Comparison of ENCODE assay signal across 31 cellular contexts in genomic region chr4:92641409-92641808, GRCh38.
DNase-seq lines count a peak whose midpoint lies in the region; ATAC-seq, FAIRE-seq and TF ChIP-seq lines count a peak whose summit lies in the region.
"Had no signal": no experiment of that assay in that cellular context is flagged by ENCODE, and none has a peak within 500 bp of the region (broad histone marks: within the 10 kb centered on the region; RNA-seq: fewer than 3 reads in every experiment).

No MANE protein-coding gene starts in this region.

- intact Hi-C loops in HepG2 (cut with micrococcal nuclease; ENCODE audit: unreplicated experiment) (no loop called here), right lobe of liver (cut with DNase I) (no loop called here), K562 (cut with micrococcal nuclease) (no loop called here)

- H3K9me1 ChIP-seq in K562 (ENCODE audit: control insufficient read depth, insufficient read depth, low read length) = no peaks in the 10 kb centered on the region

- ATAC-seq in HepG2 (no peak), right lobe of liver (no peak), K562 (no peak), GM21390 (IDR thresholded peaks at IDR 0.05; ENCODE audit: unreplicated experiment) (no peak)
- ATAC-seq: A549; CD8-positive, alpha-beta T cell had no signal

- H3K4me2 ChIP-seq in HepG2 (ENCODE audit: low read depth, low read length) (no peak overlapping the region), K562 (ENCODE audit: insufficient read depth, low read length) (no peak overlapping the region)
- H3K4me2 ChIP-seq: A549; BLaER1; BLaER1 treated with 17β-estradiol and CSF1 and Interleukin-3, amounts not matched to agents 10 nM and 100 nM had no signal

- no peaks in the 10 kb centered on the region for H3K36me3 ChIP-seq in HepG2 (replicated peaks in 1 of 2; ENCODE audit: control insufficient read depth in 1 of 2, insufficient read depth in 2 of 2, low read length in 2 of 2)
- no peaks in the 10 kb centered on the region for H3K36me3 ChIP-seq in right lobe of liver
- H3K36me3 ChIP-seq in K562 (ENCODE audit: control insufficient read depth, insufficient read depth, low read length) = no peaks in the 10 kb centered on the region
- H3K36me3 ChIP-seq: BE2C; BLaER1; BLaER1 treated with 17β-estradiol and CSF1 and Interleukin-3, amounts not matched to agents 10 nM and 100 nM had no signal

- no peak for DNase-seq in HepG2 (ENCODE audit: low spot score)
- no peak for DNase-seq in right lobe of liver
- DNase-seq in K562 (ENCODE audit: extremely low read depth in 1 of 4, low spot score in 3 of 4) = no peak
- DNase-seq: 8988T; ACHN; AML-193; BE2C; C1 segment of cervical spinal cord; Caco-2; Calu3; CD4-positive, alpha-beta memory T cell; CD4-positive, alpha-beta T cell; CD4-positive, CD25-positive, alpha-beta regulatory T cell; CD8-positive, alpha-beta memory T cell; CD8-positive, alpha-beta T cell; COR-L47; DMS 273 treated with DMSO at 0.1 percent for 48 hours; DMS153; DMS53; DMS79; DMS79 treated with DMSO at 0.1 percent for 48 hours; DND-41; EL had no signal

- CTCF ChIA-PET in HepG2 (lab: Yijun Ruan, JAX; ENCODE audit: low intra/inter-chr PET ratio, low total read pairs) (no interaction called here), K562 (lab: Yijun Ruan, JAX; ENCODE audit: low intra/inter-chr PET ratio) (no interaction called here)

- no peak for TF ChIP-seq CTCF in HepG2 (CRISPR knock-in tag; IDR thresholded peaks at IDR 0.05)
- TF ChIP-seq CTCF in right lobe of liver (IDR thresholded peaks at IDR 0.05) = no peak
- TF ChIP-seq CTCF in K562 (IDR thresholded peaks at IDR 0.05 in 2 of 3, conservative IDR thresholded peaks at IDR 0.05 in 1 of 3; ENCODE audit: insufficient read depth in 2 of 3, low read depth in 1 of 3, low read length in 3 of 3) = no peak

- H3K27ac ChIP-seq in HepG2 (ENCODE audit: extremely low read length, insufficient read depth, low read length) (no peak overlapping the region), right lobe of liver (no peak overlapping the region), K562 (ENCODE audit: extremely low read depth, low read depth, low read length) (no peak overlapping the region)
- H3K27ac ChIP-seq: 22Rv1; A549; BLaER1; BLaER1 treated with 17β-estradiol and CSF1 and Interleukin-3, amounts not matched to agents 10 nM and 100 nM; C4-2B had no signal

- 10% methylated on average over 3 of the region's 3 CpGs for WGBS in HepG2 (ENCODE audit: low lambda C conversion rate)
- WGBS in right lobe of liver (ENCODE audit: insufficient coverage, low coverage, low lambda C conversion rate, missing lambda C conversion rate) = 62% methylated on average over 3 of the region's 3 CpGs
- 0% methylated on average over 3 of the region's 3 CpGs for WGBS in K562 (ENCODE audit: insufficient coverage, low coverage, missing lambda C conversion rate)

- H3K9me3 ChIP-seq in HepG2 (ENCODE audit: low read length) = no peaks in the 10 kb centered on the region
- H3K9me3 ChIP-seq in right lobe of liver = no peaks in the 10 kb centered on the region
- H3K9me3 ChIP-seq in K562 (replicated peaks; ENCODE audit: control insufficient read depth, insufficient read depth, low read depth, low read length) = no peaks in the 10 kb centered on the region; the same call in 1 of the 2 replicates
- H3K9me3 ChIP-seq: A549; BE2C; BLaER1; BLaER1 treated with 17β-estradiol and CSF1 and Interleukin-3, amounts not matched to agents 10 nM and 100 nM; Caco-2 had no signal

- FAIRE-seq in HepG2 (lab: Jason Lieb, UNC) (no peak), K562 (lab: Jason Lieb, UNC) (no peak)
- FAIRE-seq: A204.1, A549, D721Med had no signal

- H3K4me3 ChIP-seq in HepG2 (replicated peaks in 1 of 3; ENCODE audit: insufficient read depth in 1 of 3, low read depth in 2 of 3, low read length in 3 of 3) = no peak overlapping the region
- H3K4me3 ChIP-seq in right lobe of liver = no peak overlapping the region
- H3K4me3 ChIP-seq in K562 = no peak overlapping the region
- H3K4me3 ChIP-seq: A549; BLaER1; BLaER1 treated with 17β-estradiol and CSF1 and Interleukin-3, amounts not matched to agents 10 nM and 100 nM had no signal

- TF ChIP-seq POLR2A in HepG2 (IDR thresholded peaks at IDR 0.05; ENCODE audit: insufficient read depth in 1 of 2, low read depth in 2 of 2, low read length in 2 of 2) = no peak
- TF ChIP-seq POLR2A in right lobe of liver (IDR thresholded peaks at IDR 0.05) = no peak
- no peak for TF ChIP-seq POLR2A in K562 (conservative IDR thresholded peaks at IDR 0.05)

- H2AFZ ChIP-seq in HepG2 (ENCODE audit: low read length) (no peak overlapping the region), K562 (ENCODE audit: low read depth, low read length) (no peak overlapping the region)

- H3K79me2 ChIP-seq in HepG2 (ENCODE audit: insufficient read depth, low read length) (no peaks in the 10 kb centered on the region), K562 (ENCODE audit: control insufficient read depth, insufficient read depth, low read length) (no peaks in the 10 kb centered on the region)

- no peak for TF ChIP-seq RAD21 in HepG2 (CRISPR knock-in tag; IDR thresholded peaks at IDR 0.05)
- no peak for TF ChIP-seq RAD21 in K562 (CRISPR knock-in tag; conservative IDR thresholded peaks at IDR 0.05 in 1 of 2, IDR thresholded peaks at IDR 0.05 in 1 of 2)

- H3K9ac ChIP-seq in HepG2 (ENCODE audit: insufficient read depth, low read depth, low read length) (no peak overlapping the region), K562 (ENCODE audit: insufficient read depth in 1 of 2, low read depth in 2 of 2, low read length in 2 of 2) (no peak overlapping the region)
- H3K9ac ChIP-seq: BLaER1; BLaER1 treated with 17β-estradiol and CSF1 and Interleukin-3, amounts not matched to agents 10 nM and 100 nM had no signal

- BruUV-seq in HepG2 (replicated peaks; lab: Mats Ljungman, UMichigan) = no TSS peak
- no TSS peak for BruUV-seq in K562 (replicated peaks; lab: Mats Ljungman, UMichigan)

- POLR2A ChIA-PET in HepG2 (lab: Yijun Ruan, JAX) (no interaction called here), K562 (lab: Yijun Ruan, JAX) (no interaction called here)

- TF ChIP-seq EP300 in HepG2 (IDR thresholded peaks at IDR 0.05; ENCODE audit: low read depth in 2 of 2, low read length in 2 of 2) = no peak
- no peak for TF ChIP-seq EP300 in HepG2 (CRISPR knock-in tag; IDR thresholded peaks at IDR 0.05; ENCODE audit: borderline replicate concordance)
- TF ChIP-seq EP300 in K562 (IDR thresholded peaks at IDR 0.05; ENCODE audit: low read length) = no peak

- H3K27me3 ChIP-seq in HepG2 (ENCODE audit: control insufficient read depth in 1 of 2, insufficient read depth in 2 of 2, low read length in 2 of 2) (no peaks in the 10 kb centered on the region), right lobe of liver (no peaks in the 10 kb centered on the region), K562 (ENCODE audit: control insufficient read depth in 2 of 2, insufficient read depth in 2 of 2, low read length in 2 of 2) (no peaks in the 10 kb centered on the region)
- H3K27me3 ChIP-seq: BE2C; BLaER1; BLaER1 treated with 17β-estradiol and CSF1 and Interleukin-3, amounts not matched to agents 10 nM and 100 nM had no signal

- in situ Hi-C loops in HepG2 (cut with HindIII; ENCODE audit: extremely low pct_ligation_motif_present, low pct_unique_long_range_greater_than_20kb) (no loop called here), K562 (cut with MboI) (no loop called here)

- H4K20me1 ChIP-seq in HepG2 (ENCODE audit: insufficient read depth, low read length) = no peaks in the 10 kb centered on the region
- H4K20me1 ChIP-seq in K562 (replicated peaks; ENCODE audit: control insufficient read depth, insufficient read depth, low read length) = no peaks in the 10 kb centered on the region
- H4K20me1 ChIP-seq: BLaER1; BLaER1 treated with 17β-estradiol and CSF1 and Interleukin-3, amounts not matched to agents 10 nM and 100 nM had no signal

- H3K4me1 ChIP-seq in HepG2 (ENCODE audit: insufficient read depth, low read length) = no peaks in the 10 kb centered on the region
- H3K4me1 ChIP-seq in right lobe of liver = no peaks in the 10 kb centered on the region
- no peaks in the 10 kb centered on the region for H3K4me1 ChIP-seq in K562 (replicated peaks in 1 of 2; ENCODE audit: control insufficient read depth in 2 of 2, insufficient read depth in 2 of 2, low read length in 2 of 2)
- H3K4me1 ChIP-seq: A549; BLaER1; BLaER1 treated with 17β-estradiol and CSF1 and Interleukin-3, amounts not matched to agents 10 nM and 100 nM; Caco-2 had no signal

TF ChIP-seq in HepG2, 621 proteins besides CTCF, POLR2A, EP300 and RAD21 (continues in another document):
- TF ChIP-seq ATF7 (IDR thresholded peaks at IDR 0.05) (peak; percentile 81), ATF7 (CRISPR knock-in tag; IDR thresholded peaks at IDR 0.05) (no peak), CREB1 (IDR thresholded peaks at IDR 0.05) (peak; percentile 72), CREB1 (CRISPR knock-in tag; IDR thresholded peaks at IDR 0.05) (no peak)

TF ChIP-seq in K562, 482 proteins besides CTCF, POLR2A, EP300 and RAD21 (continues in another document):
- TF ChIP-seq ZNF592 (IDR thresholded peaks at IDR 0.05) = no peak
